ENCODE assay signal across 9 cellular contexts in genomic region chr2:224039770-224040088, GRCh38. TPM values are rescaled to one million over a fixed set of nuclear protein-coding genes. Genes with fewer than 3 reads are reported as not detected.
DNase-seq lines count a peak whose midpoint lies in the region; ATAC-seq, FAIRE-seq and TF ChIP-seq lines count a peak whose summit lies in the region.
"Had no signal": no experiment of that assay in that cellular context is flagged by ENCODE, and none has a peak within 500 bp of the region (broad histone marks: within the 10 kb centered on the region; RNA-seq: fewer than 3 reads in every experiment).

No MANE protein-coding gene starts in this region.

- TF ChIP-seq POLR2A in HepG2 (IDR thresholded peaks at IDR 0.05; ENCODE audit: insufficient read depth in 1 of 2, low read depth in 2 of 2, low read length in 2 of 2), result no peak

- CTCF ChIA-PET in HepG2 (lab: Yijun Ruan, JAX; ENCODE audit: low intra/inter-chr PET ratio, low total read pairs), result interaction anchor here (0.9 to 3.5 kb wide), 2 partner anchors 70 to 244 kb away, joined by 3 to 24 read pairs; no protein-coding TSS in a partner anchor

- no TSS peak for BruUV-seq in HepG2 (replicated peaks; lab: Mats Ljungman, UMichigan)

- no peak for FAIRE-seq in HepG2 (lab: Jason Lieb, UNC)
- FAIRE-seq: A204.1 had no signal

- peaks cover 6% of the 10 kb centered on the region; the same call in 1 of the 2 replicates for H4K20me1 ChIP-seq in HepG2 (ENCODE audit: insufficient read depth, low read length)

- H3K79me2 ChIP-seq in HepG2 (ENCODE audit: insufficient read depth, low read length), result peaks cover 4% of the 10 kb centered on the region

- H3K9ac ChIP-seq in HepG2 (ENCODE audit: insufficient read depth, low read depth, low read length), result peak overlapping the region; percentile 55; the same call in 1 of the 2 replicates

- H3K36me3 ChIP-seq in HepG2 (replicated peaks in 1 of 2; ENCODE audit: control insufficient read depth in 1 of 2, insufficient read depth in 2 of 2, low read length in 2 of 2) (no peaks in the 10 kb centered on the region), aorta (ENCODE audit: control insufficient read depth in 1 of 2, insufficient read depth in 2 of 2, low read length in 1 of 2) (no peaks in the 10 kb centered on the region)

- TF ChIP-seq EP300 in HepG2 (IDR thresholded peaks at IDR 0.05; ENCODE audit: low read depth in 2 of 2, low read length in 2 of 2) (no peak), HepG2 (CRISPR knock-in tag; IDR thresholded peaks at IDR 0.05; ENCODE audit: borderline replicate concordance) (no peak)

- DNase-seq in DMS53 (lab: John Stamatoyannopoulos, UW), result peak; percentile 40
- DNase-seq in DMS53 treated with DMSO at 0.1 percent for 48 hours (lab: John Stamatoyannopoulos, UW; ENCODE audit: unreplicated experiment), result no peak
- DNase-seq in astrocyte of the cerebellum (ENCODE audit: low read depth), result no peak
- no peak for DNase-seq in HepG2 (ENCODE audit: low spot score)
- DNase-seq in aorta, result no peak
- no peak for DNase-seq in NCI-H446 treated with DMSO at 0.1 percent for 48 hours (lab: John Stamatoyannopoulos, UW)
- no peak for DNase-seq in NCI-H146 (lab: John Stamatoyannopoulos, UW)

- in situ Hi-C loops in astrocyte of the cerebellum (cut with HindIII; ENCODE audit: low sequenced_read_pairs), result no loop called here
- in situ Hi-C loops in HepG2 (cut with HindIII; ENCODE audit: extremely low pct_ligation_motif_present, low pct_unique_long_range_greater_than_20kb), result no loop called here

- H3K4me1 ChIP-seq in HepG2 (ENCODE audit: insufficient read depth, low read length) (peaks cover 32% of the 10 kb centered on the region), aorta (ENCODE audit: control insufficient read depth in 1 of 2, insufficient read depth in 2 of 2, low read length in 2 of 2) (no peaks in the 10 kb centered on the region)

- TF ChIP-seq CTCF in astrocyte of the cerebellum (IDR thresholded peaks at IDR 0.05; ENCODE audit: low read depth, low read length, missing control alignments) (no peak), HepG2 (CRISPR knock-in tag; IDR thresholded peaks at IDR 0.05) (no peak)

- no peak overlapping the region for H2AFZ ChIP-seq in HepG2 (ENCODE audit: low read length)

- H3K27me3 ChIP-seq in HepG2 (ENCODE audit: control insufficient read depth in 1 of 2, insufficient read depth in 2 of 2, low read length in 2 of 2) (peaks cover 3 to 58% of the 10 kb centered on the region in 2 experiments; a peak in 4 of 5 replicates), aorta (ENCODE audit: control insufficient read depth in 1 of 2, insufficient read depth in 2 of 2, low read length in 1 of 2) (peaks cover 0 to 1% of the 10 kb centered on the region in 2 donors)

- H3K4me2 ChIP-seq in HepG2 (ENCODE audit: low read depth, low read length), result peak overlapping the region; percentile 92

- POLR2A ChIA-PET in HepG2 (lab: Yijun Ruan, JAX), result interaction anchor here (0.8 to 1.7 kb wide), 3 partner anchors 13 to 243 kb away, joined by 3 to 6 read pairs (median 5); no protein-coding TSS in a partner anchor

- no peak for TF ChIP-seq RAD21 in HepG2 (CRISPR knock-in tag; IDR thresholded peaks at IDR 0.05)

- WGBS in HepG2 (ENCODE audit: low lambda C conversion rate), result 9% methylated on average over 13 of the region's 14 CpGs
- 8% methylated on average over 10 to 14 of the region's 14 CpGs for WGBS in aorta, 2 donors

- H3K9me3 ChIP-seq in HepG2 (ENCODE audit: low read length), result no peaks in the 10 kb centered on the region
- no peaks in the 10 kb centered on the region for H3K9me3 ChIP-seq in aorta (ENCODE audit: control insufficient read depth, low read length)

- H3K4me3 ChIP-seq in astrocyte of the cerebellum (ENCODE audit: low read depth, low read length) (peak overlapping the region; percentile 69), HepG2 (replicated peaks in 1 of 3; ENCODE audit: insufficient read depth in 1 of 3, low read depth in 2 of 3, low read length in 3 of 3) (peak overlapping the region; percentile 69 to 84 (median 77); a peak in 5 of 6 replicates), aorta (ENCODE audit: low read length in 2 of 2) (no peak overlapping the region)

- intact Hi-C loops in HepG2 (cut with micrococcal nuclease; ENCODE audit: unreplicated experiment), result loop anchor here (1.0 to 2.0 kb wide), 2 partner anchors 67 to 245 kb away; no protein-coding TSS in a partner anchor
- intact Hi-C loops in aorta (cut with DNase I), result no loop called here

- ATAC-seq in HG03342 (IDR thresholded peaks at IDR 0.05; ENCODE audit: unreplicated experiment) (peak; percentile 15), HepG2 (peak; percentile 57), aorta (ENCODE audit: low FRiP score) (peak; percentile 22)

- no peak overlapping the region for H3K27ac ChIP-seq in HepG2 (ENCODE audit: extremely low read length, insufficient read depth, low read length)
- H3K27ac ChIP-seq in aorta (ENCODE audit: low read depth in 1 of 2, low read length in 2 of 2), result no peak overlapping the region

TF ChIP-seq in HepG2, 621 proteins besides CTCF, POLR2A, EP300 and RAD21 (continues in another document):
- TF ChIP-seq AHR (CRISPR knock-in tag; IDR thresholded peaks at IDR 0.05), result 0 out of 2 replicates have a peak, but pooled peaks have one; percentile 36
- peak; percentile 42; the same call in 1 of the 2 replicates for TF ChIP-seq ZNF350 (CRISPR knock-in tag; IDR thresholded peaks at IDR 0.05; ENCODE audit: borderline replicate concordance, low read depth)
- TF ChIP-seq ZNF687 (CRISPR knock-in tag; IDR thresholded peaks at IDR 0.05), result peak; percentile 21
- TF ChIP-seq ZNF275 (CRISPR knock-in tag; IDR thresholded peaks at IDR 0.05; ENCODE audit: borderline replicate concordance), result 0 out of 2 replicates have a peak, but pooled peaks have one; percentile 9
- TF ChIP-seq ZNF232 (CRISPR knock-in tag; IDR thresholded peaks at IDR 0.05; ENCODE audit: borderline replicate concordance), result 0 out of 2 replicates have a peak, but pooled peaks have one; percentile 42
- TF ChIP-seq ZBTB21 (CRISPR knock-in tag; IDR thresholded peaks at IDR 0.05), result no peak

RNA-seq across cellular contexts. Expression of gene SERPINE2, which starts 0.6 kb away (rescaled TPM):
- total RNA-seq in HepG2 (2016; rRNA removed; fragmentation: Illumina TruSeq; extraction: Trizol) (5.5 and 7.9 TPM in 2 replicates), aorta (100 to 1,000 TPM; 183 to 222 TPM)
- total RNA-seq in HepG2 (2016; cell fraction: cytosol; rRNA removed; fragmentation: Illumina TruSeq; extraction: Trizol; ENCODE audit: low read depth), result 3.0 and 3.9 TPM in 2 replicates
- total RNA-seq in HepG2 (2016; cell fraction: insoluble cytoplasmic fraction; rRNA removed; fragmentation: Illumina TruSeq; extraction: Trizol), result 5.1 and 8.6 TPM in 2 replicates
- total RNA-seq in HepG2 (2016; cell fraction: membrane; rRNA removed; fragmentation: Illumina TruSeq; extraction: Trizol), result 2.8 and 3.4 TPM in 2 replicates
- 14.0 and 14.4 TPM in 2 replicates for total RNA-seq in HepG2 (2016; cell fraction: nucleus; rRNA removed; fragmentation: Illumina TruSeq; extraction: Trizol)
- polyA plus RNA-seq in HepG2 (2011; rRNA removed) (18.1 and 24.3 TPM in 2 replicates), aorta (10 to 100 TPM; 11.7 to 12.3 TPM)
- 15.4 and 23.2 TPM in 2 replicates for polyA plus RNA-seq in HepG2 (2011; cell fraction: cytosol; rRNA removed)
- polyA plus RNA-seq in HepG2 (2011; cell fraction: nucleus; rRNA removed), result 27.2 and 31.6 TPM in 2 replicates
- 41.2 and 105 TPM in 2 replicates for polyA plus RNA-seq in HepG2 (2012)
- 1.3 and 1.5 TPM in 2 replicates for polyA plus RNA-seq in HepG2 (2016; cell fraction: cytosol; fragmentation: Illumina TruSeq; extraction: Trizol; ENCODE audit: low read depth)
- polyA plus RNA-seq in HepG2 (2016; cell fraction: insoluble cytoplasmic fraction; fragmentation: Illumina TruSeq; extraction: Trizol; ENCODE audit: low read depth), result 5.2 and 7.0 TPM in 2 replicates
- polyA plus RNA-seq in HepG2 (2016; cell fraction: membrane; fragmentation: Illumina TruSeq; extraction: Trizol; ENCODE audit: low read depth), result 3.2 and 3.5 TPM in 2 replicates
- 24.9 and 28.8 TPM in 2 replicates for polyA plus RNA-seq in HepG2 (2016; cell fraction: nucleus; fragmentation: Illumina TruSeq; extraction: Trizol; ENCODE audit: insufficient read depth, low read depth)
- polyA minus RNA-seq in HepG2 (2011; rRNA and poly(A)+ RNA removed; ENCODE audit: low replicate concordance), result 1.8 and 14.9 TPM in 2 replicates
- polyA minus RNA-seq in HepG2 (2011; cell fraction: cytosol; rRNA and poly(A)+ RNA removed), result 11.7 and 23.7 TPM in 2 replicates
- polyA minus RNA-seq in HepG2 (2011; cell fraction: nucleus; rRNA and poly(A)+ RNA removed), result 15.5 and 22.8 TPM in 2 replicates

Comparison
In these comparisons a context has a peak if more than half of its experiments do, and no peak if none do; other contexts are left out.
1. H3K4me3 ChIP-seq: peak in astrocyte of the cerebellum (single experiment) and HepG2 (3 of 3); none in aorta (0 of 2).
2. RNA of gene SERPINE2, which starts 0.6 kb away (total RNA-seq): 183 to 222 TPM in aorta; 2.8 to 14.4 TPM in HepG2; every median in the first group is over 10 times any median in the second.
3. Peak in every context shown above with its lines, with median percentiles within 50 percentile points of each other: ATAC-seq.